In the genomic region with DNA sequence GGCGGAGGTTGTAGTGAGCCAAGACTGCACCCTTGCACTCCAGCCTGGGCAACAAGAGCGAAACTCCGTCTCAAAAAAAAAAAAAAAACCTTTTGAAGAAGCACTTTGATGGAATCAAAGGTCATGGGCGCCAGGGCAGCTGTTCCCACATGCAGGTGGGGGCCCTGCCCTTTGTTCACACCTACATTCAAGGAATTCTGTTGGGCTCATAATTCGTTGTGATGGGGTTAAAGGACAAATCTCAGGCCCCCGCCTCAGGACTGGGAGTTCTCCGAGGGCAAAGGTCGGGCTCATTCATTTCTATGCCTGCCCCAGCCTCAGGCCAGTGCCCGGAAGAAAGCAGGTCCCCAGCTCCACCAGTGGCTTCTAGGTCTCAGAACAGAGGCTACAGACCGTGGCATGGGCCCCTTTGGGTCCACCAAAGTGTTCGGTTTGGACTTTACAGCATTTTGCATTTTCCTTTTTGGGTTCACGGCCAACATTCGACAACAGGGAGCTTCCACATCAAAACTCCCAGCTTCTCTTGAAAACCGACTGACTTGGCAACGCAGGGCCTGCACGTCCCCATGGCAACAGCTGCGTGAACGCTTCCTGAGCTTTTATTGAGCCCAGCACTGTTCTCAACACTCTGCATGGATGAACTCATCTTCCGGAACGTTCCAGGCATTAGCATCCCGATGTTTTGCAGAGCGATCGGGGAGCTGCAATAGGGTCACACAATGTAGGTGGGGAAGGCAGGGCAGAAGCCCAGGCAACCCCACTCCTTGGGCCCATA, we compare ENCODE assay signal across 14 cellular contexts. TPM values are rescaled to one million over a fixed set of nuclear protein-coding genes. Genes with fewer than 3 reads are reported as not detected.
A peak's percentile ranks its signal among the peaks of the same experiment; 100 is the strongest.
DNase-seq lines count a peak whose midpoint lies in the region; FAIRE-seq and TF ChIP-seq lines count a peak whose summit lies in the region.
"Had no signal": no experiment of that assay in that cellular context is flagged by ENCODE, and none has a peak within 500 bp of the region (broad histone marks: within the 10 kb centered on the region; RNA-seq: fewer than 3 reads in every experiment).

No MANE protein-coding gene starts in this region.

- H2BK120ac ChIP-seq in mesendoderm (ENCODE audit: low read depth, low read length): no peak overlapping the region

- no peaks in the 10 kb centered on the region for H3K79me2 ChIP-seq in astrocyte (ENCODE audit: insufficient read depth, low read length)
- H3K79me2 ChIP-seq in mesendoderm (ENCODE audit: control insufficient read depth, insufficient read depth, low read length): no peaks in the 10 kb centered on the region

- H3K4me3 ChIP-seq in astrocyte (ENCODE audit: insufficient read depth, low read depth, low read length) (no peak overlapping the region), mesendoderm (ENCODE audit: low read length) (no peak overlapping the region)

- H3K9me3 ChIP-seq in astrocyte (ENCODE audit: insufficient read depth, low read depth, low read length): no peaks in the 10 kb centered on the region

- no peak overlapping the region for H3K4ac ChIP-seq in mesendoderm (ENCODE audit: low read depth, low read length)

- FAIRE-seq in astrocyte (lab: Jason Lieb, UNC): no peak

- H3K4me1 Mint-ChIP-seq in astrocyte (ENCODE audit: low read depth, unreplicated experiment): no peaks in the 10 kb centered on the region

- no peaks in the 10 kb centered on the region for H3K36me3 Mint-ChIP-seq in astrocyte (ENCODE audit: low read depth, unreplicated experiment)

- no peak overlapping the region for H3K27ac Mint-ChIP-seq in astrocyte (ENCODE audit: unreplicated experiment)
- H3K27ac Mint-ChIP-seq: activated T-cell treated with anti-CD3 and anti-CD28 coated beads, Interleukin-2, amount 50 U/mL, for 24 hours; T-helper 17 cell had no signal

- H3K79me1 ChIP-seq in mesendoderm (ENCODE audit: low read length): no peaks in the 10 kb centered on the region

- H4K20me1 ChIP-seq in astrocyte (ENCODE audit: insufficient read depth, low read length): no peaks in the 10 kb centered on the region

- H3K4me2 ChIP-seq in astrocyte (ENCODE audit: low read length) (peak overlapping the region; percentile 29), mesendoderm (ENCODE audit: low read length) (no peak overlapping the region)

- H3K27me3 ChIP-seq in astrocyte (ENCODE audit: insufficient read depth, low read length) (no peaks in the 10 kb centered on the region), mesendoderm (ENCODE audit: insufficient read depth, low read length, poor library complexity) (no peaks in the 10 kb centered on the region)

- H3K23ac ChIP-seq in mesendoderm (ENCODE audit: low read length): no peak overlapping the region

- peak; percentile 35 for DNase-seq in DMS79 treated with DMSO at 0.1 percent for 48 hours (lab: John Stamatoyannopoulos, UW)
- peak; percentile 66 for DNase-seq in astrocyte (ENCODE audit: low read depth)
- peak; percentile 81 for DNase-seq in inferior parietal cortex (ENCODE audit: extremely low spot score)
- peak; percentile 63 for DNase-seq in pulmonary artery endothelial cell (ENCODE audit: low read depth, low spot score)
- no peak for DNase-seq in NCI-H524 treated with DMSO at 0.1 percent for 48 hours (lab: John Stamatoyannopoulos, UW)
- DNase-seq in DMS153 treated with DMSO at 0.1 percent for 48 hours (lab: John Stamatoyannopoulos, UW; ENCODE audit: unreplicated experiment): no peak
- DNase-seq in mesendoderm: no peak
- DNase-seq in germinal center (ENCODE audit: low spot score): no peak
- DNase-seq: activated T-cell treated with anti-CD3 and anti-CD28 coated beads, Interleukin-2, amount 50 U/mL, for 24 hours; GDM1; NCI-H526; stimulated activated CD8-positive, alpha-beta memory T cell treated with anti-CD3 and anti-CD28 coated beads, Interleukin-4, amount 100 ng/mL, for 48 hours; T-helper 17 cell had no signal

- no peak overlapping the region for H2AK5ac ChIP-seq in mesendoderm (ENCODE audit: low read length)

- H4K8ac ChIP-seq in mesendoderm (ENCODE audit: low read depth, low read length): no peak overlapping the region

- no peaks in the 10 kb centered on the region for H3K36me3 ChIP-seq in astrocyte (ENCODE audit: insufficient read depth, low read length)
- no peaks in the 10 kb centered on the region for H3K36me3 ChIP-seq in mesendoderm (ENCODE audit: control insufficient read depth, insufficient read depth, low read length)

- H3K9ac ChIP-seq in astrocyte (ENCODE audit: low read length) (no peak overlapping the region), mesendoderm (ENCODE audit: low read length) (no peak overlapping the region)

- no peaks in the 10 kb centered on the region for H3K9me3 Mint-ChIP-seq in astrocyte (ENCODE audit: unreplicated experiment)
- H3K9me3 Mint-ChIP-seq: activated T-cell treated with anti-CD3 and anti-CD28 coated beads, Interleukin-2, amount 50 U/mL, for 24 hours had no signal

- H3K56ac ChIP-seq in mesendoderm (ENCODE audit: low read length): no peak overlapping the region

- no peak for TF ChIP-seq CTCF in astrocyte (IDR thresholded peaks at IDR 0.05; ENCODE audit: insufficient read depth, low read depth, low read length)

- H2BK15ac ChIP-seq in mesendoderm (replicated peaks; ENCODE audit: low read depth): no peak overlapping the region

- no peak overlapping the region for H3K4me3 Mint-ChIP-seq in astrocyte (ENCODE audit: unreplicated experiment)
- H3K4me3 Mint-ChIP-seq: activated T-cell treated with anti-CD3 and anti-CD28 coated beads, Interleukin-2, amount 50 U/mL, for 24 hours; T-helper 17 cell had no signal

- no peak overlapping the region for H2BK5ac ChIP-seq in mesendoderm (ENCODE audit: low read length)

- no peak overlapping the region for H3K27ac ChIP-seq in astrocyte (ENCODE audit: low read depth, low read length)
- no peak overlapping the region for H3K27ac ChIP-seq in mesendoderm (ENCODE audit: low read depth, low read length)
- H3K27ac ChIP-seq: epithelial cell of prostate had no signal

- no peaks in the 10 kb centered on the region for H3K27me3 Mint-ChIP-seq in astrocyte (ENCODE audit: low read depth, unreplicated experiment)
- H3K27me3 Mint-ChIP-seq: activated T-cell treated with anti-CD3 and anti-CD28 coated beads, Interleukin-2, amount 50 U/mL, for 24 hours; T-helper 17 cell had no signal

- no CpG with 5 or more reads among the region's 23 CpGs for WGBS in mesendoderm (ENCODE audit: extremely low coverage, insufficient coverage, low lambda C conversion rate)

- no peak overlapping the region for H3K18ac ChIP-seq in mesendoderm (ENCODE audit: low read length)

- H3K4me1 ChIP-seq in astrocyte (ENCODE audit: insufficient read depth, low read length) (peaks cover 5% of the 10 kb centered on the region), mesendoderm (ENCODE audit: control insufficient read depth, low read depth, low read length) (no peaks in the 10 kb centered on the region)

- peak overlapping the region; percentile 59 for H2AFZ ChIP-seq in astrocyte (ENCODE audit: low read depth, low read length)

- H4K5ac ChIP-seq in mesendoderm (ENCODE audit: low read length): no peak overlapping the region

RNA-seq across cellular contexts. Expression of gene GTF2F1, which starts 10.1 kb away (rescaled TPM):
- total RNA-seq in astrocyte (92.3 and 95.4 TPM in 2 replicates), pulmonary artery endothelial cell (56.8 and 65.9 TPM in 2 replicates)
- polyA plus RNA-seq in mesendoderm (2013, experiment 1 of 2): 64.7 TPM
- polyA plus RNA-seq in mesendoderm (2013, experiment 2 of 2): 63.7 TPM

RNA-seq across cellular contexts. Expression of gene KHSRP, which starts 21.6 kb away (rescaled TPM):
- total RNA-seq in astrocyte (273 and 297 TPM in 2 replicates), pulmonary artery endothelial cell (152 and 168 TPM in 2 replicates)
- 333 TPM for polyA plus RNA-seq in mesendoderm (2013, experiment 1 of 2)
- 329 TPM for polyA plus RNA-seq in mesendoderm (2013, experiment 2 of 2)

RNA-seq across cellular contexts. Expression of gene PSPN, which starts 27.3 kb away (rescaled TPM):
- total RNA-seq in astrocyte (2.8 and 3.0 TPM in 2 replicates), pulmonary artery endothelial cell (0.73 and 1.3 TPM in 2 replicates)
- polyA plus RNA-seq in mesendoderm (2013, experiment 1 of 2): 0.53 TPM
- polyA plus RNA-seq in mesendoderm (2013, experiment 2 of 2): 0.67 TPM

RNA-seq across cellular contexts. Expression of gene ALKBH7, which starts 30.4 kb away (rescaled TPM):
- total RNA-seq in astrocyte (58.4 and 63.2 TPM in 2 replicates), pulmonary artery endothelial cell (15.8 and 26.6 TPM in 2 replicates)
- polyA plus RNA-seq in mesendoderm (2013, experiment 1 of 2): 30.2 TPM
- polyA plus RNA-seq in mesendoderm (2013, experiment 2 of 2): 31.0 TPM

RNA-seq across cellular contexts. Expression of gene SLC25A41, which starts 30.5 kb away (rescaled TPM):
- total RNA-seq in astrocyte: 0.55 and 0.75 TPM in 2 replicates
- 0.07 TPM in 1 of 2 replicates, not detected in the other for total RNA-seq in pulmonary artery endothelial cell
- 0.10 TPM for polyA plus RNA-seq in mesendoderm (2013, experiment 1 of 2)
- 0.06 TPM for polyA plus RNA-seq in mesendoderm (2013, experiment 2 of 2)
- total RNA-seq: T-helper 17 cell had no signal

Comparison
In these comparisons a context has a peak if more than half of its experiments do, and no peak if none do; other contexts are left out.
1. DNase-seq: peak in DMS79 treated with DMSO at 0.1 percent for 48 hours (single experiment), astrocyte (single experiment), inferior parietal cortex (single experiment) and pulmonary artery endothelial cell (single experiment); none in NCI-H524 treated with DMSO at 0.1 percent for 48 hours (single experiment), DMS153 treated with DMSO at 0.1 percent for 48 hours (single experiment), mesendoderm (single experiment) and germinal center (single experiment).